6 cellular contexts compared by ENCODE assay signal in genomic region chr16:10830240-10830639, GRCh38. TPM values are rescaled to one million over a fixed set of nuclear protein-coding genes. Genes with fewer than 3 reads are reported as not detected.
"Had no signal": no experiment of that assay in that cellular context is flagged by ENCODE, and none has a peak within 500 bp of the region (broad histone marks: within the 10 kb centered on the region; RNA-seq: fewer than 3 reads in every experiment).

No MANE protein-coding gene starts in this region.

RNA-seq across cellular contexts. Expression of gene TVP23A, which starts 11.6 kb away (rescaled TPM):
- total RNA-seq: activated CD4-positive, alpha-beta memory T cell treated with anti-CD3 and anti-CD28 coated beads, Interleukin-2, amount 10 ng/mL, durations not matched to agents 7 days and 5 days; activated CD8-positive, alpha-beta memory T cell treated with anti-CD3 and anti-CD28 coated beads for 36 hours; activated naive CD4-positive, alpha-beta T cell treated with anti-CD3 and anti-CD28 coated beads for 36 hours; IMR-90; SJCRH30; T-helper 2 cell treated with Interferon-gamma antibody and Interleukin-4, amounts not matched to agents 100 ng/mL and 5 ng/mL, for 36 hours had no signal
- polyA plus RNA-seq: IMR-90 had no signal

RNA-seq across cellular contexts. Expression of gene CIITA, which starts 46.8 kb away (rescaled TPM):
- total RNA-seq: IMR-90 had no signal
